Comparison of ENCODE assay signal across 9 cellular contexts in genomic region chr12:15627995-15628945, GRCh38.
DNase-seq lines count a peak whose midpoint lies in the region; ATAC-seq, FAIRE-seq and TF ChIP-seq lines count a peak whose summit lies in the region.
"Had no signal": no experiment of that assay in that cellular context is flagged by ENCODE, and none has a peak within 500 bp of the region (broad histone marks: within the 10 kb centered on the region; RNA-seq: fewer than 3 reads in every experiment).

No MANE protein-coding gene starts in this region.

- H3K27me3 Mint-ChIP-seq in naive thymus-derived CD4-positive, alpha-beta T cell = peaks cover 0 to 6% (median 0%) of the 10 kb centered on the region in 5 donors

- no peaks in the 10 kb centered on the region for H3K9me3 Mint-ChIP-seq in naive thymus-derived CD4-positive, alpha-beta T cell

- H3K36me3 Mint-ChIP-seq in naive thymus-derived CD4-positive, alpha-beta T cell = no peaks in the 10 kb centered on the region

- in situ Hi-C loops in transverse colon (cut with MboI; ENCODE audit: low pct_ligation_motif_present in 1 of 4, low pct_unique_long_range_greater_than_20kb in 1 of 4, low sequenced_read_pairs in 3 of 4) = no loop called here

- TF ChIP-seq CTCF in NB4 (IDR thresholded peaks at IDR 0.05; ENCODE audit: low read depth, low read length) = no peak
- TF ChIP-seq CTCF in transverse colon (IDR thresholded peaks at IDR 0.05) = no peak

- CTCF ChIA-PET in naive thymus-derived CD4-positive, alpha-beta T cell (lab: Charles Lee) = no interaction called here

- 33 to 40% methylated on average over 2 of the region's 4 CpGs for WGBS in mesodermal cell (ENCODE audit: insufficient coverage in 2 of 2), 2 experiments
- 51 to 63% methylated on average over 4 of the region's 4 CpGs for WGBS in transverse colon (ENCODE audit: low coverage in 1 of 2), 2 donors

- no peaks in the 10 kb centered on the region for H3K27me3 ChIP-seq in transverse colon
- H3K27me3 ChIP-seq in naive thymus-derived CD4-positive, alpha-beta T cell (ENCODE audit: control insufficient read depth in 2 of 2, insufficient read depth in 2 of 2, low read length in 2 of 2) = no peaks in the 10 kb centered on the region

- H3K9me3 ChIP-seq in mesodermal cell (ENCODE audit: control insufficient read depth, low read length) (no peaks in the 10 kb centered on the region), transverse colon (no peaks in the 10 kb centered on the region)
- H3K9me3 ChIP-seq in naive thymus-derived CD4-positive, alpha-beta T cell (ENCODE audit: control insufficient read depth in 2 of 3, low read length in 3 of 3) = no peaks in the 10 kb centered on the region

- DNase-seq in NB4 (ENCODE audit: low read depth) (peak; percentile 4), dermis blood vessel endothelial cell (peak; percentile 43), transverse colon (no peak), kidney glomerular epithelial cell (lab: John Stamatoyannopoulos, UW) (no peak), NCI-H226 (no peak), frontal cortex (ENCODE audit: low spot score in 2 of 2) (no peak)
- no peak for DNase-seq in naive thymus-derived CD4-positive, alpha-beta T cell

- H3K4me3 ChIP-seq in NB4 (ENCODE audit: low read depth, low read length) (no peak overlapping the region), mesodermal cell (ENCODE audit: extremely low read depth, insufficient read depth, low read length, poor library complexity, severe bottlenecking) (no peak overlapping the region), transverse colon (no peak overlapping the region)
- H3K4me3 ChIP-seq in naive thymus-derived CD4-positive, alpha-beta T cell (ENCODE audit: low read length) = no peak overlapping the region

- no peak overlapping the region for H3K27ac Mint-ChIP-seq in naive thymus-derived CD4-positive, alpha-beta T cell

- intact Hi-C loops in transverse colon (cut with DNase I; ENCODE audit: low total_unique reads) = no loop called here
- intact Hi-C loops in naive thymus-derived CD4-positive, alpha-beta T cell (cut with micrococcal nuclease) = no loop called here

- peak overlapping the region; percentile 93 for H3K27ac ChIP-seq in mesodermal cell (ENCODE audit: low read depth, low read length, severe bottlenecking)
- H3K27ac ChIP-seq in transverse colon = peak overlapping the region; percentile 74 to 78 (median 76)
- no peak overlapping the region for H3K27ac ChIP-seq in naive thymus-derived CD4-positive, alpha-beta T cell (ENCODE audit: low read depth, low read length)

- TF ChIP-seq POLR2A in NB4 (IDR thresholded peaks at IDR 0.05; ENCODE audit: extremely low read depth, insufficient read length) (no peak), transverse colon (IDR thresholded peaks at IDR 0.05) (no peak)

- POLR2A ChIA-PET in naive thymus-derived CD4-positive, alpha-beta T cell (lab: Charles Lee) = no interaction called here

- TF ChIP-seq EP300 in transverse colon (IDR thresholded peaks at IDR 0.05; ENCODE audit: low read depth) = no peak

- H3K36me3 ChIP-seq in mesodermal cell (ENCODE audit: control insufficient read depth, insufficient read depth, low read length) = no peaks in the 10 kb centered on the region
- peaks cover 0 to 5% (median 1%) of the 10 kb centered on the region in 4 donors for H3K36me3 ChIP-seq in transverse colon
- no peaks in the 10 kb centered on the region for H3K36me3 ChIP-seq in naive thymus-derived CD4-positive, alpha-beta T cell (ENCODE audit: control insufficient read depth in 2 of 3, insufficient read depth in 3 of 3, low read length in 3 of 3)

- H3K4me3 Mint-ChIP-seq in naive thymus-derived CD4-positive, alpha-beta T cell = no peak overlapping the region

- H3K4me1 ChIP-seq in mesodermal cell (ENCODE audit: control insufficient read depth, insufficient read depth, low read length, poor library complexity, severe bottlenecking) (peaks cover 37% of the 10 kb centered on the region), transverse colon (peaks cover 4 to 33% (median 16%) of the 10 kb centered on the region in 4 donors)
- H3K4me1 ChIP-seq in naive thymus-derived CD4-positive, alpha-beta T cell (ENCODE audit: control insufficient read depth in 2 of 2, insufficient read depth in 2 of 2, low read length in 2 of 2) = no peaks in the 10 kb centered on the region

- no peak for ATAC-seq in naive thymus-derived CD4-positive, alpha-beta T cell

- FAIRE-seq in frontal cortex (lab: Jason Lieb, UNC) = no peak
- FAIRE-seq: GM12891 had no signal

- H3K4me1 Mint-ChIP-seq in naive thymus-derived CD4-positive, alpha-beta T cell = peaks cover 0 to 4% (median 0%) of the 10 kb centered on the region in 7 donors

Comparison
In these comparisons a context has a peak if more than half of its experiments do, and no peak if none do; other contexts are left out.
1. DNase-seq: peak in NB4 (single experiment) and dermis blood vessel endothelial cell (single experiment); none in transverse colon (single experiment), kidney glomerular epithelial cell (single experiment), NCI-H226 (single experiment), frontal cortex (0 of 2) and naive thymus-derived CD4-positive, alpha-beta T cell (0 of 9).